In the genomic region with DNA sequence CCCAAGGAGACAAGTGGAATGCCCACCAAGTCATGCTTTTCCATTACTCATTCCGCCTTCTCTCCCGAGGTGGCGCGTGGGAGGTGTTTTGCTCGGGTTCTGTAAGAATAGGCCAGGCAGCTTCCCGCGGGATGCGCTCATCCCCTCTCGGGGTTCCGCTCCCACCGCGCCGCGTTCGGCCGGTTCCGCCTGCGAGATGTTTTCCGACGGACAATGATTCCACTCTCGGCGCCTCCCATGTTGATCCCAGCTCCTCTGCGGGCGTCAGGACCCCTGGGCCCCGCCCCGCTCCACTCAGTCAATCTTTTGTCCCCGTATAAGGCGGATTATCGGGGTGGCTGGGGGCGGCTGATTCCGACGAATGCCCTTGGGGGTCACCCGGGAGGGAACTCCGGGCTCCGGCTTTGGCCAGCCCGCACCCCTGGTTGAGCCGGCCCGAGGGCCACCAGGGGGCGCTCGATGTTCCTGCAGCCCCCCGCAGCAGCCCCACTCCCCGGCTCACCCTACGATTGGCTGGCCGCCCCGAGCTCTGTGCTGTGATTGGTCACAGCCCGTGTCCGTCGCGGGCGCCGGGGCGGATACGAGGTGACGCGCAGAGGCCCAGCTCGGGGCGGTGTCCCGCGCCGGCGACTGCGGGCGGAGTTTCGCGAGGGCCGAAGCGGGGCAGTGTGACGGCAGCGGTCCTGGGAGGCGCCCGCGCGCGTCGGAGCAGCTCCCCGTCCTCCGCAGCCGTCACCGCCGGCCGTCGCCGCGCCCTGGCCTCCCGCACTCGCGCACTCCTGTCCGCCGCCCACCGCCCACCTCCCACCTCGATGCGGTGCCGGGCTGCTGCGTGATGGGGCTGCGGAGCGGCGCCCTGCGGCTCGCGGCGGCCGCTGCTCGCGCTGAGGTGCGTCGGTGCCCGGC, we compare ENCODE assay signal across 8 cellular contexts. TPM values are rescaled to one million over a fixed set of nuclear protein-coding genes. Genes with fewer than 3 reads are reported as not detected.
DNase-seq lines count a peak whose midpoint lies in the region; ATAC-seq and TF ChIP-seq lines count a peak whose summit lies in the region.

Gene KIF1B, plus strand, starts transcription at position 666 of the 906 bp plus-strand sequence. CDS start 21,759 bp downstream, outside the sequence.

- peak within 1 kb of the TSS; percentile 100 for H2AFZ ChIP-seq in OCI-LY3 (ENCODE audit: low read depth, low read length)

- H3K27ac ChIP-seq in HUES64 (ENCODE audit: low read depth, low read length), result peak within 1 kb of the TSS; percentile 80
- H3K27ac ChIP-seq in OCI-LY3 (ENCODE audit: low read length), result no peak within 1 kb of the TSS

- ATAC-seq in GM21447 (IDR thresholded peaks at IDR 0.05; ENCODE audit: unreplicated experiment), result peak; percentile 95

- H4K20me1 ChIP-seq in OCI-LY3 (ENCODE audit: insufficient read depth, low read length), result no peaks in the 10 kb centered on the region

- TF ChIP-seq CTCF in OCI-LY3 (IDR thresholded peaks at IDR 0.05; ENCODE audit: low read depth, low read length), result peak; percentile 68

- DNase-seq in DMS 273 (lab: John Stamatoyannopoulos, UW; ENCODE audit: unreplicated experiment), result peak; percentile 99
- DNase-seq in activated T-cell treated with anti-CD3 and anti-CD28 coated beads for 1 hour (ENCODE audit: low read depth), result peak; percentile 96
- peak; percentile 98 for DNase-seq in epidermal melanocyte (ENCODE audit: insufficient read length, low spot score)
- peak; percentile 91 to 97 for DNase-seq in stimulated activated CD8-positive, alpha-beta memory T cell treated with anti-CD3 and anti-CD28 coated beads, Interleukin-4, amount 100 ng/mL, for 1 hour (ENCODE audit: low read depth in 2 of 2, low spot score in 1 of 2)

- H3K27me3 ChIP-seq in HUES64 (ENCODE audit: insufficient read depth, low read length) (no peaks in the 10 kb centered on the region), OCI-LY3 (ENCODE audit: low read depth, low read length) (no peaks in the 10 kb centered on the region), mononuclear cell (ENCODE audit: insufficient read depth, low read length) (no peaks in the 10 kb centered on the region)

- H3K9ac ChIP-seq in HUES64 (ENCODE audit: low read depth, low read length), result peak within 1 kb of the TSS; percentile 96
- peak within 1 kb of the TSS; percentile 81 for H3K9ac ChIP-seq in OCI-LY3 (ENCODE audit: low read length)

- H3K79me2 ChIP-seq in OCI-LY3 (ENCODE audit: low read length), result peaks cover 6% of the 10 kb centered on the region; the same call in 1 of the 2 replicates

- H3K4me1 ChIP-seq in HUES64 (ENCODE audit: insufficient read depth, low read length) (peaks cover 20% of the 10 kb centered on the region), OCI-LY3 (ENCODE audit: low read length) (peaks cover 10% of the 10 kb centered on the region), mononuclear cell (ENCODE audit: insufficient read depth, low read length) (peaks cover 35% of the 10 kb centered on the region)

- peak within 1 kb of the TSS; percentile 98 for H3K4me3 ChIP-seq in HUES64 (ENCODE audit: low read length)
- peak within 1 kb of the TSS; percentile 95 for H3K4me3 ChIP-seq in OCI-LY3 (ENCODE audit: low read length)
- peak within 1 kb of the TSS; percentile 68 for H3K4me3 ChIP-seq in mononuclear cell (ENCODE audit: low read length)

- H3K9me3 ChIP-seq in HUES64 (ENCODE audit: insufficient read depth, low read depth, low read length), result no peaks in the 10 kb centered on the region
- H3K9me3 ChIP-seq in OCI-LY3 (ENCODE audit: insufficient read depth, low read length), result no peaks in the 10 kb centered on the region
- no peaks in the 10 kb centered on the region for H3K9me3 ChIP-seq in mononuclear cell (ENCODE audit: low read depth, low read length)

- H3K36me3 ChIP-seq in HUES64 (ENCODE audit: insufficient read depth, low read length), result no peaks in the 10 kb centered on the region
- H3K36me3 ChIP-seq in OCI-LY3 (replicated peaks; ENCODE audit: low read depth, low read length), result no peaks in the 10 kb centered on the region

- under 1% methylated on average over 107 of the region's 107 CpGs for WGBS in HUES64

- H3K4me2 ChIP-seq in OCI-LY3 (ENCODE audit: low read length), result peak within 1 kb of the TSS; percentile 98

RNA-seq across cellular contexts. Expression of gene KIF1B, which starts in this region (rescaled TPM):
- 33.9 TPM for polyA plus RNA-seq in HUES64 (2013, experiment 1 of 2)
- polyA plus RNA-seq in HUES64 (2013, experiment 2 of 2), result 41.7 TPM
- 20.7 TPM for total RNA-seq in mononuclear cell
